In genomic region chr12:106780010-106780625, GRCh38 we compare ENCODE assay signal across 17 cellular contexts. TPM values are rescaled to one million over a fixed set of nuclear protein-coding genes. Genes with fewer than 3 reads are reported as not detected.
DNase-seq lines count a peak whose midpoint lies in the region; ATAC-seq, FAIRE-seq and TF ChIP-seq lines count a peak whose summit lies in the region.
"Had no signal": no experiment of that assay in that cellular context is flagged by ENCODE, and none has a peak within 500 bp of the region (broad histone marks: within the 10 kb centered on the region; RNA-seq: fewer than 3 reads in every experiment).

No MANE protein-coding gene starts in this region.

- DNase-seq in A172 (ENCODE audit: low spot score): peak; percentile 48
- no peak for DNase-seq in HCT116 (ENCODE audit: low read depth, low spot score)
- DNase-seq in RCC 7860 (ENCODE audit: low spot score): peak; percentile 63
- peak; percentile 55 for DNase-seq in esophagus muscularis mucosa (ENCODE audit: extremely low spot score)
- DNase-seq in HPDE6-E6E7 (ENCODE audit: extremely low spot score): no peak
- no peak for DNase-seq in immature natural killer cell
- no peak for DNase-seq in NK-92 treated with Interleukin-12 subunit alpha and Interleukin-12 subunit beta, amount 100 ng/mL, for 24 hours (lab: John Stamatoyannopoulos, UW)
- DNase-seq: activated T-cell treated with anti-CD3 and anti-CD28 coated beads, Interleukin-2, amount 50 U/mL, for 48 hours; anterior cingulate cortex; DMS79 treated with DMSO at 0.1 percent for 48 hours; effector memory CD4-positive, alpha-beta T cell; hippocampal formation; NCI-H510A treated with DMSO at 0.1 percent for 48 hours; pancreas; uterus had no signal

- H3K36me3 ChIP-seq in HCT116 (ENCODE audit: control insufficient read depth in 1 of 2, insufficient read depth in 2 of 2, low read length in 2 of 2) (no peaks in the 10 kb centered on the region), esophagus muscularis mucosa (peaks cover 0 to 20% (median 3%) of the 10 kb centered on the region in 4 donors)
- H3K36me3 ChIP-seq: pancreas, uterus had no signal

- peaks cover 29 to 46% of the 10 kb centered on the region in 2 donors for H3K4me1 Mint-ChIP-seq in immature natural killer cell

- no peaks in the 10 kb centered on the region for H4K20me1 ChIP-seq in HCT116 (ENCODE audit: insufficient read depth)

- H3K27me3 ChIP-seq in HCT116 (ENCODE audit: insufficient read depth, low read length): no peaks in the 10 kb centered on the region
- no peaks in the 10 kb centered on the region for H3K27me3 ChIP-seq in esophagus muscularis mucosa
- H3K27me3 ChIP-seq: pancreas, uterus had no signal

- POLR2A ChIA-PET in HCT116 (lab: Charles Lee): no interaction called here

- H3K9me2 ChIP-seq in HCT116 (ENCODE audit: insufficient read depth): no peaks in the 10 kb centered on the region

- BruUV-seq in HCT116 (replicated peaks; lab: Mats Ljungman, UMichigan): no TSS peak

- ATAC-seq in HCT116 (peak; percentile 80), HG02970 (IDR thresholded peaks at IDR 0.05; ENCODE audit: low FRiP score, unreplicated experiment) (no peak)

- intact Hi-C loops in HCT116 (cut with micrococcal nuclease) (no loop called here), esophagus muscularis mucosa (cut with DNase I) (no loop called here)

- 64% methylated on average over 3 of the region's 3 CpGs for WGBS in esophagus muscularis mucosa

- peak overlapping the region; percentile 49 for H3K4me2 ChIP-seq in HCT116 (ENCODE audit: low read length)

- no peaks in the 10 kb centered on the region for H3K9me3 Mint-ChIP-seq in immature natural killer cell
- H3K9me3 Mint-ChIP-seq: memory B cell had no signal

- peak; percentile 44 for FAIRE-seq in RCC 7860 (lab: Jason Lieb, UNC)
- FAIRE-seq: pancreas had no signal

- H3K4me3 ChIP-seq in HCT116 (replicated peaks in 1 of 2; ENCODE audit: low read depth in 1 of 2, low read length in 2 of 2) (no peak overlapping the region), esophagus muscularis mucosa (no peak overlapping the region)
- H3K4me3 ChIP-seq: pancreas, uterus had no signal

- no peak for TF ChIP-seq RAD21 in HCT116 (IDR thresholded peaks at IDR 0.05; ENCODE audit: low read depth)

- TF ChIP-seq POLR2A in HCT116 (IDR thresholded peaks at IDR 0.05; ENCODE audit: borderline replicate concordance, extremely low read depth, insufficient read depth, insufficient read length) (no peak), esophagus muscularis mucosa (IDR thresholded peaks at IDR 0.05; ENCODE audit: low read depth) (no peak)

- H2AFZ ChIP-seq in HCT116 (ENCODE audit: low read depth, low read length, poor library complexity, severe bottlenecking): no peak overlapping the region

- H3K27ac ChIP-seq in HCT116 (ENCODE audit: low read depth, low read length): no peak overlapping the region
- no peak overlapping the region for H3K27ac ChIP-seq in esophagus muscularis mucosa (replicated peaks in 1 of 4)
- H3K27ac ChIP-seq: pancreas, uterus had no signal

- no peak overlapping the region for H3K27ac Mint-ChIP-seq in immature natural killer cell
- H3K27ac Mint-ChIP-seq: memory B cell had no signal

- no peak overlapping the region for H3K9ac ChIP-seq in HCT116 (ENCODE audit: low read length)

- peaks cover 0 to 5% (median 4%) of the 10 kb centered on the region in 3 donors for H3K36me3 Mint-ChIP-seq in immature natural killer cell

- RAD21 ChIA-PET in HCT116 (lab: Charles Lee; ENCODE audit: low non-redundant PET in 1 of 2, low total read pairs in 2 of 2, uncharacterized antibody in 2 of 2, unreplicated experiment in 2 of 2): no interaction called here

- CTCF ChIA-PET in HCT116 (lab: Charles Lee): no interaction called here

- no peak overlapping the region for H3K4me3 Mint-ChIP-seq in immature natural killer cell
- H3K4me3 Mint-ChIP-seq: memory B cell had no signal

- TF ChIP-seq CTCF in HCT116 (IDR thresholded peaks at IDR 0.05 in 2 of 3, conservative IDR thresholded peaks at IDR 0.05 in 1 of 3; ENCODE audit: borderline replicate concordance in 1 of 3, insufficient read depth in 1 of 3, low read depth in 2 of 3, low read length in 2 of 3) (no peak), esophagus muscularis mucosa (IDR thresholded peaks at IDR 0.05) (no peak)

- no peaks in the 10 kb centered on the region for H3K27me3 Mint-ChIP-seq in immature natural killer cell (ENCODE audit: low read depth in 3 of 3)
- H3K27me3 Mint-ChIP-seq: memory B cell had no signal

- H3K4me1 ChIP-seq in HCT116 (ENCODE audit: control insufficient read depth in 1 of 2, insufficient read depth in 2 of 2, low read length in 2 of 2): peaks cover 13 to 31% of the 10 kb centered on the region in 2 experiments; a peak in 3 of 4 replicates
- H3K4me1 ChIP-seq in esophagus muscularis mucosa: peaks cover 11 to 31% (median 21%) of the 10 kb centered on the region in 4 donors
- H3K4me1 ChIP-seq: uterus had no signal

- TF ChIP-seq EP300 in esophagus muscularis mucosa (IDR thresholded peaks at IDR 0.05): no peak

- H3K79me2 ChIP-seq in HCT116 (ENCODE audit: insufficient read depth, low read length): peaks cover 82% of the 10 kb centered on the region

- H3K9me3 ChIP-seq in HCT116 (ENCODE audit: control insufficient read depth in 1 of 2, insufficient read depth in 1 of 2, low read depth in 1 of 2, low read length in 2 of 2) (no peaks in the 10 kb centered on the region), esophagus muscularis mucosa (no peaks in the 10 kb centered on the region)
- H3K9me3 ChIP-seq: pancreas, uterus had no signal

TF ChIP-seq in HCT116, 20 proteins besides CTCF, POLR2A, EP300 and RAD21:
- peak; percentile 42 for TF ChIP-seq FOSL1 (IDR thresholded peaks at IDR 0.05; ENCODE audit: low read depth)
- no peak for TF ChIP-seq EZH2phosphoT487 (IDR thresholded peaks at IDR 0.05; ENCODE audit: borderline replicate concordance)
- peak; percentile 37; the same call in 1 of the 2 replicates for TF ChIP-seq JUND (IDR thresholded peaks at IDR 0.05)
- TF ChIP-seq CEBPB (IDR thresholded peaks at IDR 0.05; ENCODE audit: low read depth): no peak
TF ChIP-seq in HCT116: peak in this region for 2.

RNA-seq across cellular contexts. Expression of gene RIC8B, which starts 5.6 kb away (rescaled TPM):
- 11.3 and 20.7 TPM in 2 replicates for total RNA-seq in A172 (2014; rRNA removed; shearing (Covaris generic))
- total RNA-seq in HCT116 (2021; ENCODE audit: unreplicated experiment) (16.7 TPM), esophagus muscularis mucosa (10 to 100 TPM; 13.8 to 19.1 (median 15.3) TPM)
- polyA plus RNA-seq in HCT116 (2012): 7.0 and 7.6 TPM in 2 replicates
- polyA plus RNA-seq in immature natural killer cell: 1 to 10 TPM; 1.8 to 5.0 (median 4.4) TPM

Comparison
In these comparisons a context has a peak if more than half of its experiments do, and no peak if none do; other contexts are left out.
1. DNase-seq: peak in A172 (single experiment), RCC 7860 (single experiment) and esophagus muscularis mucosa (single experiment); none in HCT116 (single experiment), HPDE6-E6E7 (single experiment), immature natural killer cell (0 of 3) and NK-92 treated with Interleukin-12 subunit alpha and Interleukin-12 subunit beta, amount 100 ng/mL, for 24 hours (single experiment).